Comparison of ENCODE assay signal across 20 cellular contexts in the genomic region with DNA sequence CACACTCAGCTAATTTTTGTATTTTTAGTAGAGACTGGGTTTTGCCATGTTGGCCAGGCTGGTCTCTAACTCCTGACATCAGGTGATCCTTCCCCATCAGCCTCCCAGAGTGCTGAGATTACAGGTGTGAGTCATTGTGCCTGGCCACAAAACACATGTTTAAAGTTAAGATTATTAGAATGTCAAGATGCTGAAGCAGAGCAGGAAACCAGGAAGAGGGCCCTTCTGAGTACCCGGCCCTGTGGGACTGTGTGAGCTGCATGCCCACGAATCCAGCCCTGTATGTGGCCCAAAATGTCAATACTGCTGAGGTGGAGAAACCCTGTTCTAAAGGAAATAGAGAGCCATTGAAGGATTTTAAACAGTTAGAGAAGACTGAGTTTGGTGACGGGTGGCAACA.
"Had no signal": no experiment of that assay in that cellular context is flagged by ENCODE, and none has a peak within 500 bp of the region (broad histone marks: within the 10 kb centered on the region; RNA-seq: fewer than 3 reads in every experiment).

No MANE protein-coding gene starts in this region.

- ATAC-seq: heart left ventricle; natural killer cell treated with Interleukin-12 subunit alpha and Interleukin-12 subunit beta and Interleukin-15 and Interleukin-18, amount 100 ng/mL, for 72 hours; pancreas; right cardiac atrium had no signal

- H3K36me3 Mint-ChIP-seq: natural killer cell treated with Interleukin-12 subunit alpha and Interleukin-12 subunit beta and Interleukin-15 and Interleukin-18, amount 100 ng/mL, for 72 hours had no signal

- H3K4me3 ChIP-seq: colonic mucosa, heart left ventricle, pancreas, tibial artery, upper lobe of left lung had no signal

- H3K27me3 ChIP-seq: colonic mucosa, heart left ventricle, pancreas, upper lobe of left lung had no signal

- H3K27ac Mint-ChIP-seq: endodermal cell; natural killer cell treated with Interleukin-12 subunit alpha and Interleukin-12 subunit beta and Interleukin-15 and Interleukin-18, amount 100 ng/mL, for 72 hours; progenitor cell of endocrine pancreas had no signal

- H3K4me1 ChIP-seq: colonic mucosa, heart left ventricle, pancreas, tibial artery, upper lobe of left lung had no signal

- DNase-seq: colonic mucosa; dermis blood vessel endothelial cell; endodermal cell; erythroblast; heart left ventricle; hippocampal formation; kidney glomerular epithelial cell; mesenchymal stem cell; midbrain; occipital lobe; pancreas; right cardiac atrium; small intestine; stimulated activated CD4-positive, alpha-beta T cell treated with anti-CD3 and anti-CD28 coated beads, Interleukin-12 subunit alpha, Interleukin-12 subunit beta, amount 100 ng/mL, for 4 hours; stimulated activated CD4-positive, alpha-beta T cell treated with anti-CD3 and anti-CD28 coated beads, Interleukin-2, amount 100 ng/mL, for 48 hours; stimulated activated naive CD4-positive, alpha-beta T cell treated with Interleukin-2 at 50 U/mL for 16 hours; tibial artery had no signal

- H3K36me3 ChIP-seq: colonic mucosa, heart left ventricle, pancreas, tibial artery, upper lobe of left lung had no signal

- H3K27ac ChIP-seq: colonic mucosa, heart left ventricle, pancreas, tibial artery, upper lobe of left lung had no signal

- H3K9me3 ChIP-seq: colonic mucosa, heart left ventricle, pancreas, tibial artery, upper lobe of left lung had no signal

- H3K9me3 Mint-ChIP-seq: natural killer cell treated with Interleukin-12 subunit alpha and Interleukin-12 subunit beta and Interleukin-15 and Interleukin-18, amount 100 ng/mL, for 72 hours had no signal

- H3K4me3 Mint-ChIP-seq: endodermal cell; natural killer cell treated with Interleukin-12 subunit alpha and Interleukin-12 subunit beta and Interleukin-15 and Interleukin-18, amount 100 ng/mL, for 72 hours had no signal
